In the genomic region with DNA sequence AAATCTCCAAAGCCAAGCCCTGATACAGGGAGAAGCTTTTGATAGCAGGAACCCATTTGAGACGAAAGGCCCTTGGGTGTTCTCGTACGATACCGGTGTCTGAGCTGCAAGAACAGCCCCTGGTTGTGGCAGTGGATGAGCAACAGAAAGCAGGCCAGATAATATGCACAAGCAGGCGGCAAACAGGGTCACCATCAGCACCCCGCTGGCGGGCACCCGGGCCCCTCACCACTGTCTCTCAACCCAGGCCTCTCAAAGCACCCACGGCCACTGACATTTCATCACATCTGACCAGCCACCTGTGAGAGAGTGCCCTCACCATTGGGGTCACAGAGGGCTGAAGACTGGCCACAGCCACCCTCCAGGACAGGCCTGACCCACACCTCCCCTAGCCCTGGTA, we compare ENCODE assay signal across 1 cellular context.
TF ChIP-seq lines count a peak whose summit lies in the region.

No MANE protein-coding gene starts in this region.

TF ChIP-seq in H1, 55 proteins besides CTCF, POLR2A, EP300 and RAD21 (continued from another document):
- no peak for TF ChIP-seq NRF1 (IDR thresholded peaks at IDR 0.05; ENCODE audit: low read depth, low read length)
- TF ChIP-seq CBX8 (IDR thresholded peaks at IDR 0.05; ENCODE audit: borderline replicate concordance, low read depth, low read length): no peak
- TF ChIP-seq EGR1 (IDR thresholded peaks at IDR 0.05; ENCODE audit: borderline replicate concordance, low read depth, low read length): no peak
- no peak for TF ChIP-seq ASH2L (IDR thresholded peaks at IDR 0.05; ENCODE audit: low read length)
- TF ChIP-seq ATF3 (IDR thresholded peaks at IDR 0.05; ENCODE audit: insufficient read depth, low read depth, low read length): no peak
- TF ChIP-seq, protein P1, sequence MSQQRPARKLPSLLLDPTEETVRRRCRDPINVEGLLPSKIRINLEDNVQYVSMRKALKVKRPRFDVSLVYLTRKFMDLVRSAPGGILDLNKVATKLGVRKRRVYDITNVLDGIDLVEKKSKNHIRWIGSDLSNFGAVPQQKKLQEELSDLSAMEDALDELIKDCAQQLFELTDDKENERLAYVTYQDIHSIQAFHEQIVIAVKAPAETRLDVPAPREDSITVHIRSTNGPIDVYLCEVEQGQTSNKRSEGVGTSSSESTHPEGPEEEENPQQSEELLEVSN (IDR thresholded peaks at IDR 0.05): no peak
- TF ChIP-seq MAFK (IDR thresholded peaks at IDR 0.05; ENCODE audit: low read depth, low read length): no peak
- TF ChIP-seq HDAC6 (IDR thresholded peaks at IDR 0.05; ENCODE audit: low read depth, low read length): no peak
- TF ChIP-seq KDM5A (IDR thresholded peaks at IDR 0.05; ENCODE audit: low read length): no peak
- TF ChIP-seq RFX5 (IDR thresholded peaks at IDR 0.05; ENCODE audit: borderline replicate concordance, low read depth, low read length): no peak
- no peak for TF ChIP-seq RXRA (IDR thresholded peaks at IDR 0.05; ENCODE audit: insufficient read depth, low read depth, low read length)
- TF ChIP-seq KDM1A (IDR thresholded peaks at IDR 0.05; ENCODE audit: borderline replicate concordance, low read length): no peak
